Comparison of ENCODE assay signal across 1 cellular context in the genomic region with DNA sequence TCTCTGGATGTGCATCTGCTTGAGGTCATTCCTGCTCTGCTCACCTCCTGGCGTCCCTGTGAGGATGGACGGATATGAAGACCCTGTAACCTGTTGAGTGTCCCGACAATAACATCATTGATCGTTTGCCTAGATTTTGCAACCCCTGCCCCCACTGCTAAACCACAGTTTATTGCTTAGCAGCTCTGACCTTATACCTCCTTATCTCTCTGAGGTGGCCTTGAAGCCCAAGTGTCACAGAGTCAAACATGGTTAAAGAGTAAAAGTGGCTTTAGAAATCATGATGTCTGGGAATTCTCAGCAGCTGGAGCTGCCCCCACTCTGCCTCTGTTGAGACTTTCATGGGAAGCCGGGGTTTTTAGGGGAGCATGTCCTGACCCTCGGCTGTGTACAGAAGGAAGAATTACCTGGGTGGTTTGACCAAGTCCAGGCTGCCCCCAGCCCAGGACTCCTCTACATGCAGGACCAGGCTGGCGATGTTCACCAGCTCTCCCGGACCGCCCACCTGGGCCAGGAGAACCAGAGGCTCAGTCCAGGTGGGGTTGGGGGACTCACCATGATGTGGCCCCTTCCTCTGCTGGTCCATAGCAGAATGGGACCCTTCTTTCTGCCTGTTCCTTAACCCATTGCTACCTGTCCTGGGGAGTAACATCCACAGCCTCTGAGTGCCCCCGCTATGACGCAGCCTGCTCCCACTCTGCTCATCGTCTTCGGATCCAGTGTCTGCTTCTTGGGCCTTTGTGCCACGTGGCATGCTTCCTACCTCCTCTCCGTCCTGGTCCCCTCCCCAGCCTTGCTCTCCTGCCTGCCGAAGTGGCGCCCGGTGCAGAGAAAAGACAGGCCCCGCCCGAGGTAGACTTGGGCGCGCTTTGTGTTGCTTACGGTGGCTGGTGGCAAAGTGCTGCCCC.
TF ChIP-seq lines count a peak whose summit lies in the region.

No MANE protein-coding gene starts in this region.

TF ChIP-seq in HepG2, 621 proteins besides CTCF, POLR2A, EP300 and RAD21 (continued from another document and continues in another):
- TF ChIP-seq RERE (CRISPR knock-in tag; IDR thresholded peaks at IDR 0.05; ENCODE audit: low read depth) (0 out of 2 replicates have a peak, but pooled peaks have one; percentile 27), GFI1 (CRISPR knock-in tag; IDR thresholded peaks at IDR 0.05; ENCODE audit: borderline replicate concordance) (peak; percentile 58), JDP2 (CRISPR knock-in tag; IDR thresholded peaks at IDR 0.05; ENCODE audit: borderline replicate concordance) (no peak), SALL2 (CRISPR knock-in tag; IDR thresholded peaks at IDR 0.05) (0 out of 2 replicates have a peak, but pooled peaks have one; percentile 34), ISL2 (CRISPR knock-in tag; IDR thresholded peaks at IDR 0.05) (peak; percentile 61), SSRP1 (CRISPR knock-in tag; IDR thresholded peaks at IDR 0.05) (peak; percentile 18; the same call in 1 of the 2 replicates), ZNF362 (CRISPR knock-in tag; IDR thresholded peaks at IDR 0.05; ENCODE audit: borderline replicate concordance) (no peak), FOXC1 (CRISPR knock-in tag; IDR thresholded peaks at IDR 0.05; ENCODE audit: borderline replicate concordance) (peak; percentile 64; the same call in 1 of the 2 replicates), ZSCAN21 (CRISPR knock-in tag; IDR thresholded peaks at IDR 0.05; ENCODE audit: borderline replicate concordance) (no peak), ZBTB7A (CRISPR knock-in tag; IDR thresholded peaks at IDR 0.05) (0 out of 2 replicates have a peak, but pooled peaks have one; percentile 19), ZEB1 (IDR thresholded peaks at IDR 0.05; ENCODE audit: insufficient replicate concordance, low read depth) (peak; percentile 69), ZNF563 (CRISPR knock-in tag; IDR thresholded peaks at IDR 0.05) (no peak), HMG20A (CRISPR knock-in tag; IDR thresholded peaks at IDR 0.05; ENCODE audit: borderline replicate concordance) (peak; percentile 61; the same call in 1 of the 2 replicates), TAF1 (CRISPR knock-in tag; IDR thresholded peaks at IDR 0.05) (0 out of 2 replicates have a peak, but pooled peaks have one; percentile 14), SALL1 (CRISPR knock-in tag; IDR thresholded peaks at IDR 0.05) (peak; percentile 66), ZNF337 (CRISPR knock-in tag; IDR thresholded peaks at IDR 0.05; ENCODE audit: borderline replicate concordance, low read depth) (peak; percentile 58; the same call in 1 of the 2 replicates), NR2F1 (CRISPR knock-in tag; IDR thresholded peaks at IDR 0.05) (peak in 1 of 2 experiments; percentile 43; a peak in 1 of 4 replicates), ZNF317 (CRISPR knock-in tag; IDR thresholded peaks at IDR 0.05) (0 out of 2 replicates have a peak, but pooled peaks have one; percentile 27), PAWR (CRISPR knock-in tag; IDR thresholded peaks at IDR 0.05; ENCODE audit: borderline replicate concordance) (no peak), NONO (IDR thresholded peaks at IDR 0.05) (no peak), NONO (CRISPR knock-in tag; conservative IDR thresholded peaks at IDR 0.05) (peak; percentile 52; the same call in 1 of the 2 replicates), NR2F2 (IDR thresholded peaks at IDR 0.05; ENCODE audit: borderline replicate concordance, low read depth) (peak; percentile 84; the same call in 1 of the 2 replicates), ZNF768 (CRISPR knock-in tag; IDR thresholded peaks at IDR 0.05) (peak; percentile 15; the same call in 1 of the 2 replicates), SOX5 (CRISPR knock-in tag; IDR thresholded peaks at IDR 0.05; ENCODE audit: borderline replicate concordance) (peak; percentile 59; the same call in 1 of the 2 replicates), THAP11 (CRISPR knock-in tag; IDR thresholded peaks at IDR 0.05) (peak; percentile 45), ZNF710 (CRISPR knock-in tag; IDR thresholded peaks at IDR 0.05; ENCODE audit: borderline replicate concordance) (0 out of 2 replicates have a peak, but pooled peaks have one; percentile 52), ZNF747 (CRISPR knock-in tag; IDR thresholded peaks at IDR 0.05; ENCODE audit: borderline replicate concordance) (0 out of 2 replicates have a peak, but pooled peaks have one; percentile 36), GABPA (IDR thresholded peaks at IDR 0.05; ENCODE audit: low read depth, low read length) (no peak), GABPA (CRISPR knock-in tag; IDR thresholded peaks at IDR 0.05; ENCODE audit: low read depth) (0 out of 2 replicates have a peak, but pooled peaks have one; percentile 16), SMAD1 (CRISPR knock-in tag; IDR thresholded peaks at IDR 0.05; ENCODE audit: borderline replicate concordance, low read depth) (no peak), DNMT1 (CRISPR knock-in tag; IDR thresholded peaks at IDR 0.05) (0 out of 2 replicates have a peak, but pooled peaks have one; percentile 18), POLR2AphosphoS5 (IDR thresholded peaks at IDR 0.05; ENCODE audit: low read depth, low read length) (no peak; the same call in 1 of the 2 replicates), BRD4 (CRISPR knock-in tag; IDR thresholded peaks at IDR 0.05) (peak; percentile 57; the same call in 1 of the 2 replicates), GABPB1 (CRISPR knock-in tag; IDR thresholded peaks at IDR 0.05) (peak; percentile 19), TBX2 (CRISPR knock-in tag; IDR thresholded peaks at IDR 0.05; ENCODE audit: borderline replicate concordance) (peak; percentile 64), IKZF4 (CRISPR knock-in tag; IDR thresholded peaks at IDR 0.05; ENCODE audit: borderline replicate concordance, low read depth, not compliant biosample characterization) (peak; percentile 21), TCF7 (IDR thresholded peaks at IDR 0.05; ENCODE audit: low read depth) (0 out of 2 replicates have a peak, but pooled peaks have one; percentile 15), TFDP2 (CRISPR knock-in tag; IDR thresholded peaks at IDR 0.05) (no peak)
- TF ChIP-seq, protein P1, sequence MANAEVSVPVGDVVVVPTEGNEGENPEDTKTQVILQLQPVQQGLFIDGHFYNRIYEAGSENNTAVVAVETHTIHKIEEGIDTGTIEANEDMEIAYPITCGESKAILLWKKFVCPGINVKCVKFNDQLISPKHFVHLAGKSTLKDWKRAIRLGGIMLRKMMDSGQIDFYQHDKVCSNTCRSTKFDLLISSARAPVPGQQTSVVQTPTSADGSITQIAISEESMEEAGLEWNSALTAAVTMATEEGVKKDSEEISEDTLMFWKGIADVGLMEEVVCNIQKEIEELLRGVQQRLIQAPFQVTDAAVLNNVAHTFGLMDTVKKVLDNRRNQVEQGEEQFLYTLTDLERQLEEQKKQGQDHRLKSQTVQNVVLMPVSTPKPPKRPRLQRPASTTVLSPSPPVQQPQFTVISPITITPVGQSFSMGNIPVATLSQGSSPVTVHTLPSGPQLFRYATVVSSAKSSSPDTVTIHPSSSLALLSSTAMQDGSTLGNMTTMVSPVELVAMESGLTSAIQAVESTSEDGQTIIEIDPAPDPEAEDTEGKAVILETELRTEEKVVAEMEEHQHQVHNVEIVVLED (CRISPR knock-in tag; IDR thresholded peaks at IDR 0.05; ENCODE audit: borderline replicate concordance) = no peak
- TF ChIP-seq, protein P2, sequence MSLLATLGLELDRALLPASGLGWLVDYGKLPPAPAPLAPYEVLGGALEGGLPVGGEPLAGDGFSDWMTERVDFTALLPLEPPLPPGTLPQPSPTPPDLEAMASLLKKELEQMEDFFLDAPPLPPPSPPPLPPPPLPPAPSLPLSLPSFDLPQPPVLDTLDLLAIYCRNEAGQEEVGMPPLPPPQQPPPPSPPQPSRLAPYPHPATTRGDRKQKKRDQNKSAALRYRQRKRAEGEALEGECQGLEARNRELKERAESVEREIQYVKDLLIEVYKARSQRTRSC (CRISPR knock-in tag; IDR thresholded peaks at IDR 0.05; ENCODE audit: low read depth) = no peak
- TF ChIP-seq, protein P3, sequence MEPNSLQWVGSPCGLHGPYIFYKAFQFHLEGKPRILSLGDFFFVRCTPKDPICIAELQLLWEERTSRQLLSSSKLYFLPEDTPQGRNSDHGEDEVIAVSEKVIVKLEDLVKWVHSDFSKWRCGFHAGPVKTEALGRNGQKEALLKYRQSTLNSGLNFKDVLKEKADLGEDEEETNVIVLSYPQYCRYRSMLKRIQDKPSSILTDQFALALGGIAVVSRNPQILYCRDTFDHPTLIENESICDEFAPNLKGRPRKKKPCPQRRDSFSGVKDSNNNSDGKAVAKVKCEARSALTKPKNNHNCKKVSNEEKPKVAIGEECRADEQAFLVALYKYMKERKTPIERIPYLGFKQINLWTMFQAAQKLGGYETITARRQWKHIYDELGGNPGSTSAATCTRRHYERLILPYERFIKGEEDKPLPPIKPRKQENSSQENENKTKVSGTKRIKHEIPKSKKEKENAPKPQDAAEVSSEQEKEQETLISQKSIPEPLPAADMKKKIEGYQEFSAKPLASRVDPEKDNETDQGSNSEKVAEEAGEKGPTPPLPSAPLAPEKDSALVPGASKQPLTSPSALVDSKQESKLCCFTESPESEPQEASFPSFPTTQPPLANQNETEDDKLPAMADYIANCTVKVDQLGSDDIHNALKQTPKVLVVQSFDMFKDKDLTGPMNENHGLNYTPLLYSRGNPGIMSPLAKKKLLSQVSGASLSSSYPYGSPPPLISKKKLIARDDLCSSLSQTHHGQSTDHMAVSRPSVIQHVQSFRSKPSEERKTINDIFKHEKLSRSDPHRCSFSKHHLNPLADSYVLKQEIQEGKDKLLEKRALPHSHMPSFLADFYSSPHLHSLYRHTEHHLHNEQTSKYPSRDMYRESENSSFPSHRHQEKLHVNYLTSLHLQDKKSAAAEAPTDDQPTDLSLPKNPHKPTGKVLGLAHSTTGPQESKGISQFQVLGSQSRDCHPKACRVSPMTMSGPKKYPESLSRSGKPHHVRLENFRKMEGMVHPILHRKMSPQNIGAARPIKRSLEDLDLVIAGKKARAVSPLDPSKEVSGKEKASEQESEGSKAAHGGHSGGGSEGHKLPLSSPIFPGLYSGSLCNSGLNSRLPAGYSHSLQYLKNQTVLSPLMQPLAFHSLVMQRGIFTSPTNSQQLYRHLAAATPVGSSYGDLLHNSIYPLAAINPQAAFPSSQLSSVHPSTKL (CRISPR knock-in tag; IDR thresholded peaks at IDR 0.05) = peak; percentile 83
